Comparison of ENCODE assay signal across 8 cellular contexts in the genomic region with DNA sequence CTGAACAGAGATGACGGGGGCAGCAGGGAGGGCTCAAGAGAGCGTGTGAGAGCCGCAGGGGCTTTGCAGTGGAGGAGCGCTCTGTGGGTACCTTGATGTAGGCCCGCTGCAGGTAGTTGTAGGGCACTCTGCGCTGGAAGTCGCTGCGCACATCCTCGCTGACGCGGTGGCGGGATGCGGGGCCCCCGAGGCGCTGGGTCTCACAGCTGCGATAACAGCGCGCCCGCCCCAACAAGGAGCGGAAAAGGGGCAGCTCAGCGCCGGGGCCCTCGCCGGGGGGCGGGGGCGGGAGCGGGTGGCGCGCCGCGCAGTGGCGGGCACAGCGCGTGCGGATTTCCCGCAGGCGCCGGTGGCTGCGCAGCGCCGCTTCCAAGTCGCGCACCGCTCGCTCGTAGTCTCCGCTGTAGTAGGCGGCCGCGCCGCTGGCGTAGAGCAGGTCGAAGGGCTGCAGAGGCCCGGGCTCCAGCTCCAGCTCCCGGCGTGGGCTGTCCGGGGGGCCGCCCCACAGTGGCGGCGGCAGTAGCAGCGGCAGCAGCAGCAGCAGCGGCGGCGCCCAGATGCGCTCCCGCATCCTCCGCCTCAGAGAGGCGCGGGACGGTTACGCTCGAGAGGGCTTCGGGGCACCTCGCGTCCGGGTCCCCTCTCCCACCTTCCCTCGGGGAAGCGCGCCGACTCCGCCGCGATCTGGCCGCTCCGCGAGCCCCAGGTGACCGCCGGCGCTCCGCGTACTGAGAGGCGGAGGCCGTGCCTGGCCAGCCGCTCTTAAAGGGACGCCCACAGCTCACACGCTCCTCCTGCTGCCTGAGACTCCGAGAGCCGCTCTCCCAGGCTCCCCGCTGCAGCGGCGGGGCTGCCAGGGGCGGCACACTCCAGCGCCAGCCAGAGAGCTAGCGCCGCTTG. TPM values are rescaled to one million over a fixed set of nuclear protein-coding genes. Genes with fewer than 3 reads are reported as not detected.
DNase-seq lines count a peak whose midpoint lies in the region; ATAC-seq and TF ChIP-seq lines count a peak whose summit lies in the region.

Gene P3H2 (minus strand): TSS at position 737 of the 900 bp plus-strand sequence. CDS start 166 bp downstream, at position 571.

- H3K4me1 ChIP-seq in colonic mucosa (no peaks in the 10 kb centered on the region), skeletal muscle tissue (ENCODE audit: control insufficient read depth in 3 of 3, insufficient read depth in 3 of 3, low read length in 3 of 3) (peaks cover 0 to 4% (median 3%) of the 10 kb centered on the region in 3 donors)

- H3K27me3 ChIP-seq in colonic mucosa (no peaks in the 10 kb centered on the region), skeletal muscle tissue (ENCODE audit: control insufficient read depth in 3 of 3, insufficient read depth in 3 of 3, low read length in 3 of 3) (peaks cover 0 to 11% (median 7%) of the 10 kb centered on the region in 3 donors)

- DNase-seq in DMS79 treated with DMSO at 0.1 percent for 48 hours (lab: John Stamatoyannopoulos, UW) (peak; percentile 51), KBM-7 (peak; percentile 76), SIG-M5 treated with dmso at 0.1 percent for 504 hours (lab: John Stamatoyannopoulos, UW; ENCODE audit: unreplicated experiment) (peak; percentile 85), colonic mucosa (peak; percentile 78), islet precursor cell (peak; percentile 96)
- no peak for DNase-seq in activated CD4-positive, CD25-positive, alpha-beta regulatory T cell (lab: John Stamatoyannopoulos, UW)

- in situ Hi-C loops in KBM-7 (cut with MboI; ENCODE audit: low pct_unique_long_range_greater_than_20kb, low sequenced_read_pairs) = no loop called here

- H3K9me3 ChIP-seq in colonic mucosa (no peaks in the 10 kb centered on the region), skeletal muscle tissue (ENCODE audit: control insufficient read depth in 3 of 3, low read length in 3 of 3) (no peaks in the 10 kb centered on the region)

- H3K36me3 ChIP-seq in colonic mucosa (no peaks in the 10 kb centered on the region), skeletal muscle tissue (ENCODE audit: control insufficient read depth in 3 of 3, insufficient read depth in 3 of 3, low read length in 3 of 3) (no peaks in the 10 kb centered on the region)

- intact Hi-C loops in colonic mucosa (cut with DNase I) = loop anchor here (5.0 to 10.0 kb wide), 2 partner anchors 106 to 153 kb away; no protein-coding TSS in a partner anchor

- H3K9ac ChIP-seq in colonic mucosa (ENCODE audit: low read depth in 2 of 2, low read length in 2 of 2) (peak within 1 kb of the TSS; percentile 19 to 81), skeletal muscle tissue (ENCODE audit: low read depth in 1 of 3, low read length in 3 of 3) (peak within 1 kb of the TSS; percentile 32 to 74 (median 57))

- TF ChIP-seq CTCF in colonic mucosa (IDR thresholded peaks at IDR 0.05) = no peak

- H3K27ac ChIP-seq in colonic mucosa = peak within 1 kb of the TSS; percentile 61
- H3K27ac ChIP-seq in skeletal muscle tissue (ENCODE audit: low read depth, low read length) = no peak within 1 kb of the TSS

- H3K4me3 ChIP-seq in colonic mucosa (peak within 1 kb of the TSS; percentile 82), skeletal muscle tissue (ENCODE audit: low read length in 3 of 3) (peak within 1 kb of the TSS; percentile 60 to 74 (median 67))

- peak; percentile 83 for ATAC-seq in GM21528 (IDR thresholded peaks at IDR 0.05; ENCODE audit: low FRiP score, unreplicated experiment)

RNA-seq across cellular contexts. Expression of gene P3H2, which starts in this region (rescaled TPM):
- total RNA-seq in colonic mucosa (10 to 100 TPM; 14.6 to 22.2 TPM), skeletal muscle tissue (19.8 TPM)

Comparison
In these comparisons a context has a peak if more than half of its experiments do, and no peak if none do; other contexts are left out.
1. DNase-seq: peak in DMS79 treated with DMSO at 0.1 percent for 48 hours (single experiment), KBM-7 (single experiment), SIG-M5 treated with dmso at 0.1 percent for 504 hours (single experiment), colonic mucosa (single experiment) and islet precursor cell (single experiment); none in activated CD4-positive, CD25-positive, alpha-beta regulatory T cell (0 of 4).